9 cellular contexts compared by ENCODE assay signal in the genomic region with DNA sequence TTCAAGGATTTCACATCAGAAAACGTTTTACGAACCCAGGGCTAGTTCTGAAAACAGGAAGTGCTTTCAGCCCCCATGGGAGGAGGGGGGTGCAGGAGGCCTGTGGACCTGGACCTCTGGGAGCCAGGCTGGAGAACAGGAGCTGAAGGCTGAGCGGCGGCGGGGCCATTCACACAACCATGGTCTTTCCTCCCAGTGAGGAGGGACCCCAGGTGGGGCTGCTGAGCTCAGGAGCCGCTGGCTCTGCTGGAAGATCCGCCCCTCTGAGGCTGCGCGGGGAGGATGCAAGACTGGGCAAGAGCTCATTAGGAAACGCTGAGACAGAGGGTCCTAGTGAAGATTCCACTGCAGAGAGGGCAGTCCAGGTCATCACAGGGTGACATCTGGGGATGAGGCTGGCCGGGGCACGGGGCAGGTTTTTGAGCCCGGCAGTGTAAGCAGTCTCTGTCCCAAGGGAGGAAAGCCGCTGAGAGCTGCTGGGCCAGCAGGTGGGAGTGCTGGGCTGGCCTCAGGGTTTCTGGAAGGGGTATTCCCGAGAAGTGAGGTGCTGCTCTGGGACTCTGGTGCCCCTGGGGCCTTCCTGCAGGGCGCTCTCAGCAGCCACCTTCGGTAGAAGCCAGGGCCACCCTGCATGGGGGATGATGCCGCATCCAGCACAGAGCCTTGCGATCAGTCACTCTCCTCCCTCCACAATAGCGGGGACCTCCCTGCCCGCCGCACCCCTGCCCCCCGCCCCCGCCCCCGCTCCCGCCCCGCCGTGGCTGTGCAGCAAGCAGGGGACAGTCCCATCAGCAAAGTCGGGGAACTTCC. TPM values are rescaled to one million over a fixed set of nuclear protein-coding genes. Genes with fewer than 3 reads are reported as not detected.
A peak's percentile ranks its signal among the peaks of the same experiment; 100 is the strongest.
DNase-seq lines count a peak whose midpoint lies in the region; ATAC-seq and TF ChIP-seq lines count a peak whose summit lies in the region.
"Had no signal": no experiment of that assay in that cellular context is flagged by ENCODE, and none has a peak within 500 bp of the region (broad histone marks: within the 10 kb centered on the region; RNA-seq: fewer than 3 reads in every experiment).

No MANE protein-coding gene starts in this region.

- no peaks in the 10 kb centered on the region for H3K36me3 ChIP-seq in mesodermal cell (ENCODE audit: control insufficient read depth, insufficient read depth, low read length)
- no peaks in the 10 kb centered on the region for H3K36me3 ChIP-seq in tibial nerve

- H3K4me3 ChIP-seq in mesodermal cell (ENCODE audit: extremely low read depth, insufficient read depth, low read length, poor library complexity, severe bottlenecking), result peak overlapping the region; percentile 5
- H3K4me3 ChIP-seq in tibial nerve, result peak overlapping the region; percentile 8 to 55 (median 28)

- no peaks in the 10 kb centered on the region for H3K9me3 ChIP-seq in mesodermal cell (ENCODE audit: control insufficient read depth, low read length)
- H3K9me3 ChIP-seq in tibial nerve, result no peaks in the 10 kb centered on the region

- TF ChIP-seq EP300 in tibial nerve (IDR thresholded peaks at IDR 0.05), result no peak

- H3K4me1 ChIP-seq in mesodermal cell (ENCODE audit: control insufficient read depth, insufficient read depth, low read length, poor library complexity, severe bottlenecking) (no peaks in the 10 kb centered on the region), tibial nerve (peaks cover 0 to 33% (median 20%) of the 10 kb centered on the region in 4 donors)

- WGBS in mesodermal cell (ENCODE audit: insufficient coverage in 2 of 2), 2 experiments, result 18 to 20% methylated on average over 14 to 16 of the region's 29 CpGs
- 37 to 50% methylated on average over 20 to 23 of the region's 29 CpGs for WGBS in tibial nerve, 2 donors

- no peak overlapping the region for H3K27ac ChIP-seq in mesodermal cell (ENCODE audit: low read depth, low read length, severe bottlenecking)
- H3K27ac ChIP-seq in tibial nerve, result peak overlapping the region in 3 of 4 donors; percentile 45 to 78 (median 75)

- no peaks in the 10 kb centered on the region for H3K27me3 ChIP-seq in tibial nerve

- no peak for TF ChIP-seq POLR2A in tibial nerve (IDR thresholded peaks at IDR 0.05)

- ATAC-seq in HG02588 (IDR thresholded peaks at IDR 0.05; ENCODE audit: unreplicated experiment) (peak; percentile 36), SK-N-SH treated with all-trans-retinoic acid at 6 μM for 48 hours (peak; percentile 44), GM18858 (IDR thresholded peaks at IDR 0.05; ENCODE audit: unreplicated experiment) (no peak)

- peak in 1 of 5 experiments; percentile 19 for TF ChIP-seq CTCF in tibial nerve (IDR thresholded peaks at IDR 0.05)

- peak; percentile 35 for DNase-seq in GF-D8 (lab: John Stamatoyannopoulos, UW)
- DNase-seq in central memory CD4-positive, alpha-beta T cell, result peak; percentile 19
- DNase-seq in tibial nerve (ENCODE audit: low spot score in 2 of 2), result peak in 1 of 2 donors; percentile 47
- no peak for DNase-seq in hippocampal formation (lab: John Stamatoyannopoulos, UW)

TF ChIP-seq in SK-N-SH treated with all-trans-retinoic acid at 6 μM for 48 hours, 23 proteins besides CTCF, POLR2A, EP300 and RAD21:
- no peak for TF ChIP-seq PPARA (CRISPR knock-in tag; IDR thresholded peaks at IDR 0.05; ENCODE audit: borderline replicate concordance)
- TF ChIP-seq, protein P1, sequence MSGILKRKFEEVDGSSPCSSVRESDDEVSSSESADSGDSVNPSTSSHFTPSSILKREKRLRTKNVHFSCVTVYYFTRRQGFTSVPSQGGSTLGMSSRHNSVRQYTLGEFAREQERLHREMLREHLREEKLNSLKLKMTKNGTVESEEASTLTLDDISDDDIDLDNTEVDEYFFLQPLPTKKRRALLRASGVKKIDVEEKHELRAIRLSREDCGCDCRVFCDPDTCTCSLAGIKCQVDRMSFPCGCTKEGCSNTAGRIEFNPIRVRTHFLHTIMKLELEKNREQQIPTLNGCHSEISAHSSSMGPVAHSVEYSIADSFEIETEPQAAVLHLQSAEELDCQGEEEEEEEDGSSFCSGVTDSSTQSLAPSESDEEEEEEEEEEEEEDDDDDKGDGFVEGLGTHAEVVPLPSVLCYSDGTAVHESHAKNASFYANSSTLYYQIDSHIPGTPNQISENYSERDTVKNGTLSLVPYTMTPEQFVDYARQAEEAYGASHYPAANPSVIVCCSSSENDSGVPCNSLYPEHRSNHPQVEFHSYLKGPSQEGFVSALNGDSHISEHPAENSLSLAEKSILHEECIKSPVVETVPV (CRISPR knock-in tag; IDR thresholded peaks at IDR 0.05), result no peak
- no peak for TF ChIP-seq ZFP30 (CRISPR knock-in tag; IDR thresholded peaks at IDR 0.05)
- TF ChIP-seq TCF4 (CRISPR knock-in tag; IDR thresholded peaks at IDR 0.05; ENCODE audit: borderline replicate concordance), result no peak
- no peak for TF ChIP-seq ARNTL (CRISPR knock-in tag; IDR thresholded peaks at IDR 0.05; ENCODE audit: borderline replicate concordance, low read depth)
- no peak for TF ChIP-seq ZFP3 (CRISPR knock-in tag; IDR thresholded peaks at IDR 0.05)
- TF ChIP-seq BACH2 (CRISPR knock-in tag; IDR thresholded peaks at IDR 0.05; ENCODE audit: borderline replicate concordance), result no peak
- TF ChIP-seq OSR1 (CRISPR knock-in tag; IDR thresholded peaks at IDR 0.05), result no peak
- TF ChIP-seq ZNF565 (CRISPR knock-in tag; conservative IDR thresholded peaks at IDR 0.05; ENCODE audit: low read depth), result no peak
- TF ChIP-seq RARB (CRISPR knock-in tag; IDR thresholded peaks at IDR 0.05), result no peak
- TF ChIP-seq, protein P2, sequence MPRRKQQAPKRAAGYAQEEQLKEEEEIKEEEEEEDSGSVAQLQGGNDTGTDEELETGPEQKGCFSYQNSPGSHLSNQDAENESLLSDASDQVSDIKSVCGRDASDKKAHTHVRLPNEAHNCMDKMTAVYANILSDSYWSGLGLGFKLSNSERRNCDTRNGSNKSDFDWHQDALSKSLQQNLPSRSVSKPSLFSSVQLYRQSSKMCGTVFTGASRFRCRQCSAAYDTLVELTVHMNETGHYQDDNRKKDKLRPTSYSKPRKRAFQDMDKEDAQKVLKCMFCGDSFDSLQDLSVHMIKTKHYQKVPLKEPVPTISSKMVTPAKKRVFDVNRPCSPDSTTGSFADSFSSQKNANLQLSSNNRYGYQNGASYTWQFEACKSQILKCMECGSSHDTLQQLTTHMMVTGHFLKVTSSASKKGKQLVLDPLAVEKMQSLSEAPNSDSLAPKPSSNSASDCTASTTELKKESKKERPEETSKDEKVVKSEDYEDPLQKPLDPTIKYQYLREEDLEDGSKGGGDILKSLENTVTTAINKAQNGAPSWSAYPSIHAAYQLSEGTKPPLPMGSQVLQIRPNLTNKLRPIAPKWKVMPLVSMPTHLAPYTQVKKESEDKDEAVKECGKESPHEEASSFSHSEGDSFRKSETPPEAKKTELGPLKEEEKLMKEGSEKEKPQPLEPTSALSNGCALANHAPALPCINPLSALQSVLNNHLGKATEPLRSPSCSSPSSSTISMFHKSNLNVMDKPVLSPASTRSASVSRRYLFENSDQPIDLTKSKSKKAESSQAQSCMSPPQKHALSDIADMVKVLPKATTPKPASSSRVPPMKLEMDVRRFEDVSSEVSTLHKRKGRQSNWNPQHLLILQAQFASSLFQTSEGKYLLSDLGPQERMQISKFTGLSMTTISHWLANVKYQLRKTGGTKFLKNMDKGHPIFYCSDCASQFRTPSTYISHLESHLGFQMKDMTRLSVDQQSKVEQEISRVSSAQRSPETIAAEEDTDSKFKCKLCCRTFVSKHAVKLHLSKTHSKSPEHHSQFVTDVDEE (CRISPR knock-in tag; IDR thresholded peaks at IDR 0.05), result no peak
- no peak for TF ChIP-seq TOX (CRISPR knock-in tag; IDR thresholded peaks at IDR 0.05; ENCODE audit: borderline replicate concordance)
- TF ChIP-seq, protein P3, sequence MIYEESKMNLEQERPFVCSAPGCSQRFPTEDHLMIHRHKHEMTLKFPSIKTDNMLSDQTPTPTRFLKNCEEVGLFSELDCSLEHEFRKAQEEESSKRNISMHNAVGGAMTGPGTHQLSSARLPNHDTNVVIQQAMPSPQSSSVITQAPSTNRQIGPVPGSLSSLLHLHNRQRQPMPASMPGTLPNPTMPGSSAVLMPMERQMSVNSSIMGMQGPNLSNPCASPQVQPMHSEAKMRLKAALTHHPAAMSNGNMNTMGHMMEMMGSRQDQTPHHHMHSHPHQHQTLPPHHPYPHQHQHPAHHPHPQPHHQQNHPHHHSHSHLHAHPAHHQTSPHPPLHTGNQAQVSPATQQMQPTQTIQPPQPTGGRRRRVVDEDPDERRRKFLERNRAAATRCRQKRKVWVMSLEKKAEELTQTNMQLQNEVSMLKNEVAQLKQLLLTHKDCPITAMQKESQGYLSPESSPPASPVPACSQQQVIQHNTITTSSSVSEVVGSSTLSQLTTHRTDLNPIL (CRISPR knock-in tag; IDR thresholded peaks at IDR 0.05; ENCODE audit: low read depth), result no peak
- TF ChIP-seq GLIS3 (CRISPR knock-in tag; IDR thresholded peaks at IDR 0.05), result no peak
- no peak for TF ChIP-seq ZNF70 (CRISPR knock-in tag; IDR thresholded peaks at IDR 0.05)
- no peak for TF ChIP-seq ISL1 (CRISPR knock-in tag; IDR thresholded peaks at IDR 0.05)
- no peak for TF ChIP-seq ZNF8 (CRISPR knock-in tag; IDR thresholded peaks at IDR 0.05)
- TF ChIP-seq, protein P4, sequence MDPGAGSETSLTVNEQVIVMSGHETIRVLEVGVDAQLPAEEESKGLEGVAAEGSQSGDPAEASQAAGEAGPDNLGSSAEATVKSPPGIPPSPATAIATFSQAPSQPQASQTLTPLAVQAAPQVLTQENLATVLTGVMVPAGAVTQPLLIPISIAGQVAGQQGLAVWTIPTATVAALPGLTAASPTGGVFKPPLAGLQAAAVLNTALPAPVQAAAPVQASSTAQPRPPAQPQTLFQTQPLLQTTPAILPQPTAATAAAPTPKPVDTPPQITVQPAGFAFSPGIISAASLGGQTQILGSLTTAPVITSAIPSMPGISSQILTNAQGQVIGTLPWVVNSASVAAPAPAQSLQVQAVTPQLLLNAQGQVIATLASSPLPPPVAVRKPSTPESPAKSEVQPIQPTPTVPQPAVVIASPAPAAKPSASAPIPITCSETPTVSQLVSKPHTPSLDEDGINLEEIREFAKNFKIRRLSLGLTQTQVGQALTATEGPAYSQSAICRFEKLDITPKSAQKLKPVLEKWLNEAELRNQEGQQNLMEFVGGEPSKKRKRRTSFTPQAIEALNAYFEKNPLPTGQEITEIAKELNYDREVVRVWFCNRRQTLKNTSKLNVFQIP (CRISPR knock-in tag; IDR thresholded peaks at IDR 0.05; ENCODE audit: borderline replicate concordance, low read depth), result no peak

RNA-seq across cellular contexts. Expression of a gene that starts 7.5 kb away (rescaled TPM):
- polyA plus RNA-seq in mesodermal cell (2013, experiment 1 of 2), result not detected
- polyA plus RNA-seq in mesodermal cell (2013, experiment 2 of 2), result not detected
- 10 to 100 TPM in 2 of 4 donors, 1 to 10 TPM in 2; 6.7 to 17.5 (median 9.5) TPM for total RNA-seq in tibial nerve

RNA-seq across cellular contexts. Expression of a gene that starts 52.7 kb away (rescaled TPM):
- not detected for polyA plus RNA-seq in mesodermal cell (2013, experiment 1 of 2)
- polyA plus RNA-seq in mesodermal cell (2013, experiment 2 of 2), result not detected
- not detected for total RNA-seq in tibial nerve
- total RNA-seq: glomerular endothelial cell had no signal

RNA-seq across cellular contexts. Expression of a gene that starts 56.7 kb away (rescaled TPM):
- polyA plus RNA-seq in mesodermal cell (2013, experiment 1 of 2), result 0.48 TPM
- polyA plus RNA-seq in mesodermal cell (2013, experiment 2 of 2), result 0.51 TPM
- total RNA-seq in tibial nerve, result 10 to 100 TPM; 10.5 to 23.8 (median 17.3) TPM

Comparison
In these comparisons a context has a peak if more than half of its experiments do, and no peak if none do; other contexts are left out.
1. DNase-seq: peak in GF-D8 (single experiment) and central memory CD4-positive, alpha-beta T cell (single experiment); none in hippocampal formation (0 of 2).